Comparison of ENCODE assay signal across 28 cellular contexts in the genomic region with DNA sequence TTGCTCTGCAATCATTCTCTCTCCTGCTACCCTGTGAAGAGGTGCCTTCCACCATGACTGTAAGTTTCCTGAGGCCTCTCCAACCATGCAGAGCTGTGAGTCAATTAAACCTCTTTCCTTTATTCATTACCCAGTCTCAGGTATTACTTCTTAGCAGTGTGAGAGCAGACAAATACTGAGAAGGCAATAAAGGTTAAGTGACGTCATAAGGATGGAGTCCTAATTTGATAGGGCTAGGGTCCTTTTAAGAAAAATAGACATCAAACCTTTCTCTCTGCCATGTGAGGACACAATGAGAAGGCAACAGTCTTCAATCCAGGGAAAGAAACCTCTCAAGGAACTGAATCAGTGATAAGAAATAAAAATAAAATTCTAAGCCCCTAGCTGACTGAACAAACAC.
"Had no signal": no experiment of that assay in that cellular context is flagged by ENCODE, and none has a peak within 500 bp of the region (broad histone marks: within the 10 kb centered on the region; RNA-seq: fewer than 3 reads in every experiment).

No MANE protein-coding gene starts in this region.

- H3K4me1 ChIP-seq: pancreas, psoas muscle, suprapubic skin, testis, tibial artery, transverse colon, upper lobe of left lung, vagina had no signal

- H3K36me3 ChIP-seq: neutrophil, pancreas, suprapubic skin, tibial artery, transverse colon, upper lobe of left lung, vagina had no signal

- ATAC-seq: naive thymus-derived CD8-positive, alpha-beta T cell; natural killer cell treated with Interleukin-12 subunit alpha and Interleukin-12 subunit beta and Interleukin-15 and Interleukin-18, amount 100 ng/mL, for 72 hours; pancreas; psoas muscle; right cardiac atrium; sciatic nerve; stimulated activated effector memory CD8-positive, alpha-beta T cell treated with anti-CD3 and anti-CD28 coated beads, Interleukin-12 subunit alpha, Interleukin-12 subunit beta, amount 100 ng/mL, for 72 hours; stimulated activated naive B cell treated with anti-CD40 and anti-IgM and Interleukin-4, amounts not matched to agents 10 μg/mL and 1 μg/mL and 100 μg/mL, for 72 hours; stimulated activated naive CD8-positive, alpha-beta T cell treated with anti-CD3 and anti-CD28 coated beads, Interleukin-15, amount 100 ng/mL, for 72 hours; stimulated activated naive CD8-positive, alpha-beta T cell treated with anti-CD3 and anti-CD28 coated beads, Interleukin-15, Interleukin-2, amounts not matched to agents 100 U/mL and 50 U/mL, for 24 hours had no signal

- H3K9me3 ChIP-seq: neutrophil, pancreas, psoas muscle, suprapubic skin, testis, tibial artery, transverse colon, upper lobe of left lung, vagina had no signal

- H3K4me3 Mint-ChIP-seq: naive B cell; naive thymus-derived CD8-positive, alpha-beta T cell; natural killer cell treated with Interleukin-12 subunit alpha and Interleukin-12 subunit beta and Interleukin-15 and Interleukin-18, amount 100 ng/mL, for 72 hours; nephron progenitor cell; neural crest cell; stimulated activated effector memory CD8-positive, alpha-beta T cell treated with anti-CD3 and anti-CD28 coated beads, Interleukin-12 subunit alpha, Interleukin-12 subunit beta, amount 100 ng/mL, for 72 hours; stimulated activated naive B cell treated with anti-CD40 and anti-IgM and Interleukin-4, amounts not matched to agents 10 μg/mL and 1 μg/mL and 100 μg/mL, for 72 hours; stimulated activated naive CD8-positive, alpha-beta T cell treated with anti-CD3 and anti-CD28 coated beads, Interleukin-15, amount 100 ng/mL, for 72 hours had no signal

- H3K9me3 Mint-ChIP-seq: stimulated activated naive CD8-positive, alpha-beta T cell treated with anti-CD3 and anti-CD28 coated beads, Interleukin-15, amount 100 ng/mL, for 72 hours had no signal

- H3K4me1 Mint-ChIP-seq: naive B cell; naive thymus-derived CD8-positive, alpha-beta T cell; nephron progenitor cell; neural crest cell; stimulated activated effector memory CD8-positive, alpha-beta T cell treated with anti-CD3 and anti-CD28 coated beads, Interleukin-12 subunit alpha, Interleukin-12 subunit beta, amount 100 ng/mL, for 72 hours; stimulated activated naive CD8-positive, alpha-beta T cell treated with anti-CD3 and anti-CD28 coated beads, Interleukin-15, amount 100 ng/mL, for 72 hours had no signal

- H3K27ac ChIP-seq: neutrophil, pancreas, psoas muscle, skin epidermis, suprapubic skin, testis, tibial artery, transverse colon, upper lobe of left lung, vagina had no signal

- H3K36me3 Mint-ChIP-seq: naive B cell; natural killer cell treated with Interleukin-12 subunit alpha and Interleukin-12 subunit beta and Interleukin-15 and Interleukin-18, amount 100 ng/mL, for 72 hours; stimulated activated effector memory CD8-positive, alpha-beta T cell treated with anti-CD3 and anti-CD28 coated beads, Interleukin-12 subunit alpha, Interleukin-12 subunit beta, amount 100 ng/mL, for 72 hours; stimulated activated naive B cell treated with anti-CD40 and anti-IgM and Interleukin-4, amounts not matched to agents 10 μg/mL and 1 μg/mL and 100 μg/mL, for 72 hours had no signal

- FAIRE-seq: urothelium cell line had no signal

- H3K4me3 ChIP-seq: pancreas, psoas muscle, skin epidermis, suprapubic skin, testis, tibial artery, transverse colon, upper lobe of left lung, vagina had no signal

- H3K27me3 Mint-ChIP-seq: naive B cell; naive thymus-derived CD8-positive, alpha-beta T cell; stimulated activated naive B cell treated with anti-CD40 and anti-IgM and Interleukin-4, amounts not matched to agents 10 μg/mL and 1 μg/mL and 100 μg/mL, for 72 hours; stimulated activated naive CD8-positive, alpha-beta T cell treated with anti-CD3 and anti-CD28 coated beads, Interleukin-15, amount 100 ng/mL, for 72 hours had no signal

- H3K27me3 ChIP-seq: neutrophil, pancreas, suprapubic skin, testis, tibial artery, transverse colon, upper lobe of left lung, vagina had no signal

- DNase-seq: naive B cell; naive thymus-derived CD8-positive, alpha-beta T cell; nephron progenitor cell; nucleus accumbens; pancreas; psoas muscle; right cardiac atrium; stimulated activated CD4-positive, alpha-beta T cell treated with anti-CD3 and anti-CD28 coated beads, Interleukin-15, amount 100 ng/mL, for 24 hours; stimulated activated CD4-positive, alpha-beta T cell treated with anti-CD3 and anti-CD28 coated beads, Interleukin-2, amount 100 ng/mL, for 24 hours; stimulated activated CD4-positive, alpha-beta T cell treated with anti-CD3 and anti-CD28 coated beads, Interleukin-2, amount 100 ng/mL, for 48 hours; stimulated activated CD4-positive, alpha-beta T cell treated with anti-CD3 and anti-CD28 coated beads, Interleukin-4, amount 100 ng/mL, for 24 hours; stimulated activated naive B cell treated with anti-CD40 and anti-IgM and Interleukin-4, amounts not matched to agents 10 μg/mL and 1 μg/mL and 100 μg/mL, for 72 hours; stimulated activated naive CD8-positive, alpha-beta T cell treated with anti-CD3 and anti-CD28 coated beads, Interleukin-15, amount 100 ng/mL, for 72 hours; stimulated activated naive CD8-positive, alpha-beta T cell treated with anti-CD3 and anti-CD28 coated beads, Interleukin-15, Interleukin-2, amounts not matched to agents 100 U/mL and 50 U/mL, for 24 hours; substantia nigra; testis; tibial artery; transverse colon; upper lobe of left lung had no signal

- H3K27ac Mint-ChIP-seq: naive B cell; naive thymus-derived CD8-positive, alpha-beta T cell; natural killer cell treated with Interleukin-12 subunit alpha and Interleukin-12 subunit beta and Interleukin-15 and Interleukin-18, amount 100 ng/mL, for 72 hours; nephron progenitor cell; stimulated activated effector memory CD8-positive, alpha-beta T cell treated with anti-CD3 and anti-CD28 coated beads, Interleukin-12 subunit alpha, Interleukin-12 subunit beta, amount 100 ng/mL, for 72 hours; stimulated activated naive B cell treated with anti-CD40 and anti-IgM and Interleukin-4, amounts not matched to agents 10 μg/mL and 1 μg/mL and 100 μg/mL, for 72 hours; stimulated activated naive CD8-positive, alpha-beta T cell treated with anti-CD3 and anti-CD28 coated beads, Interleukin-15, amount 100 ng/mL, for 72 hours had no signal
